8 cellular contexts compared by ENCODE assay signal in the genomic region with DNA sequence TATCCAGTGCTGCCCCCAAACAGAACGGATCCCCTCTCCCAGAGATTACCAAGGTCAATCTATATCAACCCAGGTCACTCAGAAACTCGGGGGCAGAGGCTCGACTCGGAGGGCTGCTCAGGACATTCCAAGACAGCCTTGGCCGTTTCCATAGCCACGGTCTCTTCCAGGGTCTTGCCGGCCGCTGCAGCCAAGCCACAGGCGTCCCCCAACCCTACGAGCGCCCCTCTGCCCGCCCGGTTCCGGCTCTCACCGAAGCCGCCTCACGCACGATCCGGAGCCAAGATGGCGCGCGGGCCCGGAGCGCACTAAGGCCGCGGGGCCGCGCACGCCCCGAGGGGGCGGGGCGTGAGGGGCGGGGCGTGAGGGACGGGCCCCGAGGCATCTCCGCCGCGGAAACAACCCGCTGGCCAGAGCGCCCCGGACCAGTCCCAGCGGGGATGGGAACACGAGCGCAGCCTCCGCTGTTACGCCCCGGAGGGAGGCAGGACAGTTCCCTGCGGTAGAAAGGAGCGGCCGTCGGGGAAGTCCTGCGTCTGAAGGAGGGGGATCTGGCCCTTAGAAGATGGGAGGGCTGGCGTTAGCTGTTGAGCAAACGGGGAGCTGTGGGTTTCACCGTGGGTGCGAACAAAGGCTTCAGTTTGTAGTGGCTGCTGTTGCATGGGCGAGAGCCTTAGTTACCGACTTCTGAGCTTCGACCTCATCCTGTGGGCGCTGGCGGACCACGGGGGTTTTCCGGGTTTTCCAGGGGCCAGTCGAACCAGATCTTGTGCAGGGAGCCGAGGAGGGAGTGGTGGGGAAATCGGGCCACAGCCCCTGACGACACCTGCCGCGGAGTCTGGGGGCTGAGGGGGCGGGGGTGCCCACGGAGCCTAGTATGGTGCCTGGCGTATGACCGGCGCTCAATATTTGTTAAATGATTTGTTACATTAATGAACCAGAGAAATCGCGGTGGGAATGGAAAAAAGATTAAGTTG.
DNase-seq lines count a peak whose midpoint lies in the region; ATAC-seq lines count a peak whose summit lies in the region.

A gene with protein sequence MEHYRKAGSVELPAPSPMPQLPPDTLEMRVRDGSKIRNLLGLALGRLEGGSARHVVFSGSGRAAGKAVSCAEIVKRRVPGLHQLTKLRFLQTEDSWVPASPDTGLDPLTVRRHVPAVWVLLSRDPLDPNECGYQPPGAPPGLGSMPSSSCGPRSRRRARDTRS (minus strand): TSS at position 287 of the 977 bp plus-strand sequence. CDS start 801 bp downstream, outside the sequence.

- DNase-seq in SIG-M5 treated with dmso at 0.1 percent for 504 hours (lab: John Stamatoyannopoulos, UW; ENCODE audit: unreplicated experiment) (peak; percentile 74), SIG-M5 (lab: John Stamatoyannopoulos, UW) (no peak), NCI-H2081 treated with DMSO at 0.1 percent for 48 hours (lab: John Stamatoyannopoulos, UW) (peak; percentile 25), caudate nucleus (lab: John Stamatoyannopoulos, UW) (peak in 57 of 61 donors; percentile 46 to 87 (median 72)), islet precursor cell (peak; percentile 88)
- DNase-seq in activated CD4-positive, CD25-positive, alpha-beta regulatory T cell (lab: John Stamatoyannopoulos, UW): peak; percentile 69 to 81 (median 74)
- peak; percentile 87 for DNase-seq in stimulated activated CD4-positive, alpha-beta T cell treated with anti-CD3 and anti-CD28 coated beads, Interleukin-12 subunit alpha, Interleukin-12 subunit beta, amount 100 ng/mL, for 4 hours

- H3K27ac ChIP-seq in caudate nucleus (ENCODE audit: low read depth, low read length): peak within 1 kb of the TSS; percentile 69

- ATAC-seq in HG02938 (IDR thresholded peaks at IDR 0.05; ENCODE audit: unreplicated experiment): peak; percentile 51
